ENCODE assay signal across 18 cellular contexts in genomic region chr11:8025816-8026215, GRCh38. TPM values are rescaled to one million over a fixed set of nuclear protein-coding genes. Genes with fewer than 3 reads are reported as not detected.
DNase-seq lines count a peak whose midpoint lies in the region; ATAC-seq and TF ChIP-seq lines count a peak whose summit lies in the region.
"Had no signal": no experiment of that assay in that cellular context is flagged by ENCODE, and none has a peak within 500 bp of the region (broad histone marks: within the 10 kb centered on the region; RNA-seq: fewer than 3 reads in every experiment).

No MANE protein-coding gene starts in this region.

- H2AFZ ChIP-seq in IMR-90 (replicated peaks; ENCODE audit: low read length, poor library complexity) (no peak overlapping the region), neural progenitor cell (replicated peaks) (no peak overlapping the region)
- H2AFZ ChIP-seq: hepatocyte had no signal

- H3F3A ChIP-seq in neural progenitor cell (ENCODE audit: low read depth): no peaks in the 10 kb centered on the region

- no peak overlapping the region for H3K18ac ChIP-seq in IMR-90 (ENCODE audit: low read depth, low read length)

- H3K36me3 Mint-ChIP-seq in neural progenitor cell: no peaks in the 10 kb centered on the region
- H3K36me3 Mint-ChIP-seq in stimulated activated memory B cell treated with anti-CD40 and anti-IgM and Interleukin-4, amounts not matched to agents 10 μg/mL and 1 μg/mL and 100 μg/mL, for 72 hours: no peaks in the 10 kb centered on the region
- H3K36me3 Mint-ChIP-seq: CD14-positive monocyte had no signal

- H2BK120ac ChIP-seq in IMR-90 (ENCODE audit: low read depth, low read length): no peak overlapping the region

- no peak overlapping the region for H3K4me3 Mint-ChIP-seq in neural progenitor cell
- H3K4me3 Mint-ChIP-seq in stimulated activated memory B cell treated with anti-CD40 and anti-IgM and Interleukin-4, amounts not matched to agents 10 μg/mL and 1 μg/mL and 100 μg/mL, for 72 hours: no peak overlapping the region
- H3K4me3 Mint-ChIP-seq: activated B cell treated with CpG ODN at 0.5 μM for 24 hours; CD14-positive monocyte; effector memory CD8-positive, alpha-beta T cell; nephron had no signal

- TF ChIP-seq POLR2A in IMR-90 (IDR thresholded peaks at IDR 0.05; ENCODE audit: low read depth, low read length): no peak

- no peak overlapping the region for H2BK20ac ChIP-seq in IMR-90 (ENCODE audit: low read depth, low read length)

- dilution Hi-C loops in IMR-90 (cut with HindIII; ENCODE audit: low sequenced_read_pairs, unreplicated experiment): no loop called here

- no peaks in the 10 kb centered on the region for H3K79me2 ChIP-seq in neural progenitor cell (ENCODE audit: low read depth)
- H3K79me2 ChIP-seq: hepatocyte had no signal

- DNase-seq in AG10803 (ENCODE audit: low read depth) (peak; percentile 80), IMR-90 (peak; percentile 76), amniotic epithelial cell (ENCODE audit: low read depth) (peak; percentile 78), glomerular visceral epithelial cell (ENCODE audit: extremely low spot score) (peak; percentile 46), NCI-H1417 (lab: John Stamatoyannopoulos, UW) (no peak), neural progenitor cell (ENCODE audit: low spot score) (no peak), LoVo (ENCODE audit: low spot score) (no peak)
- DNase-seq: activated B cell treated with CpG ODN at 0.5 μM for 24 hours; activated T-cell treated with anti-CD3 and anti-CD28 coated beads, Interleukin-2, amount 50 U/mL, for 1 hour; anterior cingulate cortex; DMS79 treated with DMSO at 0.1 percent for 48 hours; effector memory CD8-positive, alpha-beta T cell; MM.1S had no signal

- peaks cover 0 to 3% of the 10 kb centered on the region in 2 experiments; a peak in 1 of 4 replicates for H3K79me1 ChIP-seq in IMR-90 (ENCODE audit: low read depth in 1 of 2, low read length in 2 of 2)

- TF ChIP-seq CTCF in AG10803 (conservative IDR thresholded peaks at IDR 0.05; ENCODE audit: low read length) (no peak), IMR-90 (conservative IDR thresholded peaks at IDR 0.05; ENCODE audit: low read depth, low read length) (no peak), neural progenitor cell (IDR thresholded peaks at IDR 0.05) (no peak)

- no peak overlapping the region for H2AK5ac ChIP-seq in IMR-90 (ENCODE audit: low read depth, low read length)

- POLR2A ChIA-PET in IMR-90 (lab: Charles Lee; ENCODE audit: unreplicated experiment): no interaction called here

- CTCF ChIA-PET in IMR-90 (lab: Yijun Ruan, JAX): no interaction called here

- no TSS peak for BruUV-seq in IMR-90 (replicated peaks; lab: Mats Ljungman, UMichigan)

- no CpG with 5 or more reads among the region's 2 CpGs for WGBS in IMR-90 (ENCODE audit: extremely low coverage in 2 of 2, insufficient read length in 1 of 2), 2 experiments

- H3K9me3 Mint-ChIP-seq in neural progenitor cell: no peaks in the 10 kb centered on the region
- no peaks in the 10 kb centered on the region for H3K9me3 Mint-ChIP-seq in stimulated activated memory B cell treated with anti-CD40 and anti-IgM and Interleukin-4, amounts not matched to agents 10 μg/mL and 1 μg/mL and 100 μg/mL, for 72 hours
- H3K9me3 Mint-ChIP-seq: activated B cell treated with CpG ODN at 0.5 μM for 24 hours; CD14-positive monocyte; effector memory CD8-positive, alpha-beta T cell; nephron had no signal

- no peak overlapping the region for H4K5ac ChIP-seq in IMR-90 (ENCODE audit: low read depth, low read length)

- H3K9me3 ChIP-seq in IMR-90 (ENCODE audit: control insufficient read depth, insufficient read depth, low read length) (no peaks in the 10 kb centered on the region), neural progenitor cell (ENCODE audit: low read depth) (no peaks in the 10 kb centered on the region)
- H3K9me3 ChIP-seq: right atrium auricular region had no signal

- H3K36me3 ChIP-seq in IMR-90 (ENCODE audit: control insufficient read depth, insufficient read depth, low read length) (no peaks in the 10 kb centered on the region), neural progenitor cell (no peaks in the 10 kb centered on the region)
- H3K36me3 ChIP-seq: right atrium auricular region had no signal

- peak overlapping the region; percentile 55; the same call in 1 of the 2 replicates for H3K4me2 ChIP-seq in IMR-90 (ENCODE audit: low read depth, low read length)
- H3K4me2 ChIP-seq in neural progenitor cell: no peak overlapping the region
- H3K4me2 ChIP-seq: hepatocyte had no signal

- H3K4me1 ChIP-seq in IMR-90 (ENCODE audit: control insufficient read depth, insufficient read depth, low read length): peaks cover 4% of the 10 kb centered on the region
- H3K4me1 ChIP-seq in neural progenitor cell: no peaks in the 10 kb centered on the region
- H3K4me1 ChIP-seq: right atrium auricular region had no signal

- no peak overlapping the region for H3K4ac ChIP-seq in IMR-90 (ENCODE audit: low read depth, low read length)

- H3K27ac Mint-ChIP-seq in neural progenitor cell: no peak overlapping the region
- no peak overlapping the region for H3K27ac Mint-ChIP-seq in stimulated activated memory B cell treated with anti-CD40 and anti-IgM and Interleukin-4, amounts not matched to agents 10 μg/mL and 1 μg/mL and 100 μg/mL, for 72 hours
- H3K27ac Mint-ChIP-seq: activated B cell treated with CpG ODN at 0.5 μM for 24 hours; CD14-positive monocyte; effector memory CD8-positive, alpha-beta T cell; nephron had no signal

- no peak overlapping the region for H2BK5ac ChIP-seq in IMR-90 (ENCODE audit: low read depth, low read length, poor library complexity, severe bottlenecking)

- H3K14ac ChIP-seq in IMR-90 (replicated peaks; ENCODE audit: low read depth, low read length): no peak overlapping the region

- peaks cover 1% of the 10 kb centered on the region for H3K4me1 Mint-ChIP-seq in neural progenitor cell
- H3K4me1 Mint-ChIP-seq in stimulated activated memory B cell treated with anti-CD40 and anti-IgM and Interleukin-4, amounts not matched to agents 10 μg/mL and 1 μg/mL and 100 μg/mL, for 72 hours: no peaks in the 10 kb centered on the region
- H3K4me1 Mint-ChIP-seq: activated B cell treated with CpG ODN at 0.5 μM for 24 hours, CD14-positive monocyte, nephron had no signal

- intact Hi-C loops in IMR-90 (cut with micrococcal nuclease): no loop called here

- H3K27ac ChIP-seq in IMR-90 (ENCODE audit: insufficient read depth, low read length) (no peak overlapping the region), neural progenitor cell (no peak overlapping the region)
- H3K27ac ChIP-seq: hepatocyte, right atrium auricular region had no signal

- no peak for TF ChIP-seq RAD21 in IMR-90 (IDR thresholded peaks at IDR 0.05; ENCODE audit: low read length)

- no peak overlapping the region for H3K56ac ChIP-seq in IMR-90 (ENCODE audit: extremely low read depth, insufficient read depth, low read length)

- H3K4me3 ChIP-seq in AG10803 (ENCODE audit: low read length) (no peak overlapping the region), IMR-90 (ENCODE audit: insufficient read depth, low read depth, low read length) (no peak overlapping the region), neural progenitor cell (no peak overlapping the region)
- H3K4me3 ChIP-seq: hepatocyte, right atrium auricular region had no signal

- no peaks in the 10 kb centered on the region; the same call in 1 of the 2 replicates for H3K9me1 ChIP-seq in IMR-90 (ENCODE audit: insufficient read depth, low read length)

- no peak overlapping the region for H4K8ac ChIP-seq in IMR-90 (ENCODE audit: low read depth in 2 of 2, low read length in 2 of 2)

- H3K23ac ChIP-seq in IMR-90 (ENCODE audit: low read depth, low read length): no peak overlapping the region

- H4K20me1 ChIP-seq in IMR-90 (ENCODE audit: insufficient read depth, low read length) (no peaks in the 10 kb centered on the region), neural progenitor cell (ENCODE audit: low read depth) (peaks cover 2% of the 10 kb centered on the region)

- peak; percentile 84 for ATAC-seq in IMR-90 (ENCODE audit: low read depth)
- ATAC-seq in stimulated activated memory B cell treated with anti-CD40 and anti-IgM and Interleukin-4, amounts not matched to agents 10 μg/mL and 1 μg/mL and 100 μg/mL, for 72 hours: no peak
- ATAC-seq: effector memory CD8-positive, alpha-beta T cell had no signal

- peaks cover 7% of the 10 kb centered on the region for H3K27me3 Mint-ChIP-seq in neural progenitor cell (ENCODE audit: insufficient read depth, low read depth)
- H3K27me3 Mint-ChIP-seq in stimulated activated memory B cell treated with anti-CD40 and anti-IgM and Interleukin-4, amounts not matched to agents 10 μg/mL and 1 μg/mL and 100 μg/mL, for 72 hours: peaks cover 29% of the 10 kb centered on the region

- no peak overlapping the region for H2AK9ac ChIP-seq in IMR-90 (replicated peaks; ENCODE audit: low read depth, low read length, poor library complexity)

- H4K91ac ChIP-seq in IMR-90 (ENCODE audit: insufficient read depth, low read depth, low read length): no peak overlapping the region

- in situ Hi-C loops in IMR-90 (cut with MboI; ENCODE audit: low sequenced_read_pairs): no loop called here

- no peaks in the 10 kb centered on the region; the same call in 1 of the 2 replicates for H3K27me3 ChIP-seq in IMR-90 (ENCODE audit: control insufficient read depth, insufficient read depth, low read length)
- H3K27me3 ChIP-seq in neural progenitor cell: peaks cover 43% of the 10 kb centered on the region
- H3K27me3 ChIP-seq: right atrium auricular region had no signal

- no peak overlapping the region for H2BK15ac ChIP-seq in IMR-90 (ENCODE audit: low read depth, low read length)

- no peak overlapping the region for H3K9ac ChIP-seq in IMR-90 (ENCODE audit: low read depth, low read length)
- no peak overlapping the region for H3K9ac ChIP-seq in neural progenitor cell

TF ChIP-seq in IMR-90, 13 proteins besides CTCF, POLR2A, EP300 and RAD21:
- no peak for TF ChIP-seq MAZ (IDR thresholded peaks at IDR 0.05; ENCODE audit: borderline replicate concordance, low read depth, low read length)
- TF ChIP-seq RCOR1 (IDR thresholded peaks at IDR 0.05; ENCODE audit: insufficient replicate concordance, low read length): peak; percentile 39

RNA-seq across cellular contexts. Expression of gene EIF3F, which starts 38.7 kb away (rescaled TPM):
- total RNA-seq in IMR-90 (2012; rRNA removed) (279 and 308 TPM in 2 replicates), neural progenitor cell (ENCODE audit: low replicate concordance) (257 and 355 TPM in 2 replicates)
- polyA plus RNA-seq in IMR-90 (2012; rRNA removed): 271 and 306 TPM in 2 replicates
- 585 and 1,119 TPM in 2 replicates for polyA plus RNA-seq in IMR-90 (2012; cell fraction: cytosol; rRNA removed)
- polyA plus RNA-seq in IMR-90 (2012; cell fraction: nucleus; rRNA removed; ENCODE audit: low replicate concordance): 500 and 1,302 TPM in 2 replicates

RNA-seq across cellular contexts. Expression of gene TUB, which starts 55.2 kb away (rescaled TPM):
- total RNA-seq in IMR-90 (2012; rRNA removed) (10.8 and 12.9 TPM in 2 replicates), neural progenitor cell (ENCODE audit: low replicate concordance) (28.7 and 41.3 TPM in 2 replicates)
- polyA plus RNA-seq in IMR-90 (2012; rRNA removed): 11.5 and 11.8 TPM in 2 replicates
- 4.6 and 7.4 TPM in 2 replicates for polyA plus RNA-seq in IMR-90 (2012; cell fraction: cytosol; rRNA removed)
- 20.6 and 35.3 TPM in 2 replicates for polyA plus RNA-seq in IMR-90 (2012; cell fraction: nucleus; rRNA removed; ENCODE audit: low replicate concordance)
- total RNA-seq: activated B cell treated with CpG ODN at 0.5 μM for 24 hours had no signal
- polyA plus RNA-seq: CD14-positive monocyte had no signal

Comparison
In these comparisons a context has a peak if more than half of its experiments do, and no peak if none do; other contexts are left out.
1. DNase-seq: peak in AG10803 (single experiment), IMR-90 (single experiment), amniotic epithelial cell (single experiment) and glomerular visceral epithelial cell (single experiment); none in NCI-H1417 (0 of 3), neural progenitor cell (single experiment) and LoVo (single experiment).